In genomic region chr3:72641684-72642083, GRCh38 we compare ENCODE assay signal across 23 cellular contexts.
"Had no signal": no experiment of that assay in that cellular context is flagged by ENCODE, and none has a peak within 500 bp of the region (broad histone marks: within the 10 kb centered on the region; RNA-seq: fewer than 3 reads in every experiment).

No MANE protein-coding gene starts in this region.

- DNase-seq: activated CD4-positive, alpha-beta T cell treated with anti-CD3 and anti-CD28 coated beads for 48 hours; activated CD4-positive, alpha-beta T cell treated with anti-CD3 and anti-CD28 coated beads, Interleukin-2, amount 50 U/mL, for 4 hours; activated CD4-positive, CD25-positive, alpha-beta regulatory T cell treated with anti-CD3 and anti-CD28 coated beads, Interleukin-2, amount 50 U/mL, for 72 hours; activated CD8-positive, alpha-beta memory T cell treated with anti-CD3 and anti-CD28 coated beads, Interleukin-2, amount 50 U/mL, for 48 hours; activated CD8-positive, alpha-beta T cell treated with anti-CD3 and anti-CD28 coated beads, Interleukin-2, amount 10 ng/mL, durations not matched to agents 7 days and 5 days; activated effector memory CD4-positive, alpha-beta T cell treated with Interleukin-2 at 50 U/mL for 16 hours; activated naive CD4-positive, alpha-beta T cell; activated T-cell treated with anti-CD3 and anti-CD28 coated beads, Interleukin-2, amount 50 U/mL, for 1 hour; aorta; body of pancreas; Karpas-422; MM.1S; NCI-H1105; NCI-H1436; NCI-H1694 treated with DMSO at 0.1 percent for 48 hours; NCI-H2029 treated with DMSO at 0.1 percent for 48 hours; NCI-H510A treated with DMSO at 0.1 percent for 48 hours; NCI-H69; NK-92 treated with Interleukin-12 subunit alpha and Interleukin-12 subunit beta, amount 100 ng/mL, for 24 hours; OCI-M1; SHP77 treated with DMSO at 0.1 percent for 48 hours had no signal

- H3K27me3 ChIP-seq: body of pancreas had no signal

- FAIRE-seq: RCC 7860 had no signal

- ATAC-seq: activated CD8-positive, alpha-beta T cell treated with anti-CD3 and anti-CD28 coated beads, Interleukin-2, amount 10 ng/mL, durations not matched to agents 7 days and 5 days; body of pancreas; WTC11 had no signal

- H3K9me3 ChIP-seq: body of pancreas had no signal

- H3K27ac ChIP-seq: body of pancreas had no signal

- H3K4me1 ChIP-seq: body of pancreas had no signal

- H3K4me3 ChIP-seq: body of pancreas had no signal
